Comparison of ENCODE assay signal across 9 cellular contexts in genomic region chr18:59084286-59084779, GRCh38. TPM values are rescaled to one million over a fixed set of nuclear protein-coding genes. Genes with fewer than 3 reads are reported as not detected.
DNase-seq lines count a peak whose midpoint lies in the region; ATAC-seq and TF ChIP-seq lines count a peak whose summit lies in the region.
"Had no signal": no experiment of that assay in that cellular context is flagged by ENCODE, and none has a peak within 500 bp of the region (broad histone marks: within the 10 kb centered on the region; RNA-seq: fewer than 3 reads in every experiment).

No MANE protein-coding gene starts in this region.

- no peak overlapping the region for H3K4me2 ChIP-seq in DND-41 (ENCODE audit: insufficient read depth, low read length)

- H3K27me3 ChIP-seq in DND-41 (ENCODE audit: insufficient read depth, low read length, poor library complexity) (peaks cover under 1% of the 10 kb centered on the region), colonic mucosa (peaks cover 4% of the 10 kb centered on the region), left lung (peaks cover 0 to 3% of the 10 kb centered on the region in 2 donors)

- no peaks in the 10 kb centered on the region for H3K36me3 ChIP-seq in DND-41 (ENCODE audit: insufficient read depth, low read length)
- H3K36me3 ChIP-seq in colonic mucosa, result no peaks in the 10 kb centered on the region
- H3K36me3 ChIP-seq in left lung, result no peaks in the 10 kb centered on the region

- H3K27ac Mint-ChIP-seq in activated CD4-positive, alpha-beta T cell treated with anti-CD3 and anti-CD28 coated beads for 36 hours, result no peak overlapping the region
- H3K27ac Mint-ChIP-seq: dendritic cell treated with granulocyte-macrophage colony-stimulating factor and Interleukin-4, amounts not matched to agents 40 ng/mL and 50 ng/mL, for 4 days had no signal

- ATAC-seq in DND-41 (ENCODE audit: insufficient read depth, low read depth) (peak; percentile 78), HG03095 (IDR thresholded peaks at IDR 0.05; ENCODE audit: unreplicated experiment) (peak; percentile 49), left lung (peak; percentile 95), HG02840 (IDR thresholded peaks at IDR 0.05; ENCODE audit: low FRiP score, unreplicated experiment) (no peak)
- ATAC-seq in activated CD4-positive, alpha-beta T cell treated with anti-CD3 and anti-CD28 coated beads for 36 hours, result peak; percentile 71

- H3K9ac ChIP-seq in DND-41 (ENCODE audit: low read depth, low read length), result no peak overlapping the region
- no peak overlapping the region for H3K9ac ChIP-seq in colonic mucosa (ENCODE audit: low read depth in 2 of 2, low read length in 2 of 2)

- no peak overlapping the region for H3K4me3 Mint-ChIP-seq in activated CD4-positive, alpha-beta T cell treated with anti-CD3 and anti-CD28 coated beads for 36 hours
- H3K4me3 Mint-ChIP-seq: dendritic cell treated with granulocyte-macrophage colony-stimulating factor and Interleukin-4, amounts not matched to agents 40 ng/mL and 50 ng/mL, for 4 days had no signal

- H3K9me3 ChIP-seq in DND-41 (ENCODE audit: insufficient read depth, low read length, severe bottlenecking) (no peaks in the 10 kb centered on the region), colonic mucosa (no peaks in the 10 kb centered on the region), left lung (no peaks in the 10 kb centered on the region)

- no peaks in the 10 kb centered on the region for H3K79me2 ChIP-seq in DND-41 (ENCODE audit: insufficient read depth, low read length)

- H4K20me1 ChIP-seq in DND-41 (ENCODE audit: insufficient read depth, low read length), result no peaks in the 10 kb centered on the region

- peaks cover 12% of the 10 kb centered on the region for H3K4me1 Mint-ChIP-seq in activated CD4-positive, alpha-beta T cell treated with anti-CD3 and anti-CD28 coated beads for 36 hours

- no peak overlapping the region for H3K27ac ChIP-seq in DND-41 (ENCODE audit: low read length)
- no peak overlapping the region for H3K27ac ChIP-seq in colonic mucosa
- no peak overlapping the region for H3K27ac ChIP-seq in left lung

- no peaks in the 10 kb centered on the region for H3K36me3 Mint-ChIP-seq in activated CD4-positive, alpha-beta T cell treated with anti-CD3 and anti-CD28 coated beads for 36 hours (ENCODE audit: low read depth)

- DNase-seq in DND-41 (peak; percentile 56), NCI-H446 (lab: John Stamatoyannopoulos, UW) (peak; percentile 62 to 82), colonic mucosa (peak; percentile 64), left lung (peak; percentile 53 to 74)
- peak; percentile 87 for DNase-seq in activated CD4-positive, alpha-beta T cell treated with anti-CD3 and anti-CD28 coated beads for 36 hours
- peak; percentile 11 to 49 (median 22) for DNase-seq in stimulated activated CD4-positive, alpha-beta T cell treated with anti-CD3 and anti-CD28 coated beads, TNF-alpha, amount 100 ng/mL, for 1 hour (ENCODE audit: low read depth in 3 of 3, low spot score in 1 of 3)

- CTCF ChIA-PET in activated CD4-positive, alpha-beta T cell treated with anti-CD3 and anti-CD28 coated beads for 36 hours (lab: Charles Lee), result interaction anchor here (0.5 to 7.6 kb wide), 21 partner anchors 8 to 640 kb away, joined by 3 to 51 read pairs (median 3); no protein-coding TSS in a partner anchor

- H2AFZ ChIP-seq in DND-41 (ENCODE audit: low read depth, low read length), result no peak overlapping the region

- H3K27me3 Mint-ChIP-seq in activated CD4-positive, alpha-beta T cell treated with anti-CD3 and anti-CD28 coated beads for 36 hours, result peaks cover 13% of the 10 kb centered on the region

- intact Hi-C loops in activated CD4-positive, alpha-beta T cell treated with anti-CD3 and anti-CD28 coated beads for 36 hours (cut with DNase I, micrococcal nuclease), result loop anchor here (1.0 to 5.0 kb wide), 7 partner anchors 54 to 318 kb away; partner anchors contain the start of genes SEC11C (in 2 of the 2) and GRP (in 1 of the 2)
- intact Hi-C loops in colonic mucosa (cut with DNase I) (no loop called here), left lung (cut with DNase I) (no loop called here)

- H3K4me1 ChIP-seq in DND-41 (ENCODE audit: insufficient read depth, low read length), result no peaks in the 10 kb centered on the region
- H3K4me1 ChIP-seq in colonic mucosa, result no peaks in the 10 kb centered on the region
- H3K4me1 ChIP-seq in left lung, result no peaks in the 10 kb centered on the region

- POLR2A ChIA-PET in activated CD4-positive, alpha-beta T cell treated with anti-CD3 and anti-CD28 coated beads for 36 hours (lab: Charles Lee), result interaction anchor here (0.6 kb wide), 2 partner anchors 46 to 220 kb away, joined by 3 to 4 read pairs; no protein-coding TSS in a partner anchor

- TF ChIP-seq CTCF in DND-41 (IDR thresholded peaks at IDR 0.05; ENCODE audit: borderline replicate concordance, extremely low read depth, low read length, poor library complexity, severe bottlenecking), result peak; percentile 85
- peak; percentile 78 for TF ChIP-seq CTCF in colonic mucosa (IDR thresholded peaks at IDR 0.05)
- TF ChIP-seq CTCF in left lung (IDR thresholded peaks at IDR 0.05), result peak; percentile 74 to 75

- no peaks in the 10 kb centered on the region for H3K9me3 Mint-ChIP-seq in activated CD4-positive, alpha-beta T cell treated with anti-CD3 and anti-CD28 coated beads for 36 hours (ENCODE audit: low read depth)
- H3K9me3 Mint-ChIP-seq: dendritic cell treated with granulocyte-macrophage colony-stimulating factor and Interleukin-4, amounts not matched to agents 40 ng/mL and 50 ng/mL, for 4 days had no signal

- no peak overlapping the region for H3K4me3 ChIP-seq in DND-41 (ENCODE audit: low read depth in 1 of 2, low read length in 2 of 2)
- H3K4me3 ChIP-seq in colonic mucosa, result no peak overlapping the region
- no peak overlapping the region for H3K4me3 ChIP-seq in left lung

RNA-seq across cellular contexts. Expression of gene SEC11C, which starts 55.4 kb away (rescaled TPM):
- 10 to 100 TPM; 53.5 to 70.2 TPM for total RNA-seq in activated CD4-positive, alpha-beta T cell treated with anti-CD3 and anti-CD28 coated beads for 36 hours
- total RNA-seq in colonic mucosa, result 10 to 100 TPM; 50.8 to 88.2 TPM
- total RNA-seq in left lung, result 10 to 100 TPM; 64.4 to 95.9 TPM

Comparison
In these comparisons a context has a peak if more than half of its experiments do, and no peak if none do; other contexts are left out.
1. DNase-seq: peak in every context shown above with its lines; median percentile 87 in activated CD4-positive, alpha-beta T cell treated with anti-CD3 and anti-CD28 coated beads for 36 hours; 72 in NCI-H446; 64 in colonic mucosa; 64 in left lung; 56 in DND-41; 22 in stimulated activated CD4-positive, alpha-beta T cell treated with anti-CD3 and anti-CD28 coated beads, TNF-alpha, amount 100 ng/mL, for 1 hour.
2. intact Hi-C loops: an anchor here in activated CD4-positive, alpha-beta T cell treated with anti-CD3 and anti-CD28 coated beads for 36 hours (1.0 to 5.0 kb wide); none called in colonic mucosa and left lung.